Comparison of ENCODE assay signal across 31 cellular contexts in genomic region chr1:110438883-110439282, GRCh38. TPM values are rescaled to one million over a fixed set of nuclear protein-coding genes. Genes with fewer than 3 reads are reported as not detected.
"Had no signal": no experiment of that assay in that cellular context is flagged by ENCODE, and none has a peak within 500 bp of the region (broad histone marks: within the 10 kb centered on the region; RNA-seq: fewer than 3 reads in every experiment).

No MANE protein-coding gene starts in this region.

- H3K9ac ChIP-seq: neural progenitor cell, parathyroid adenoma had no signal

- FAIRE-seq: islet of Langerhans, small intestine, TTC549 had no signal

- H3K4me1 ChIP-seq: parathyroid adenoma, psoas muscle, sigmoid colon, suprapubic skin had no signal

- H3K36me3 ChIP-seq: esophagus squamous epithelium, heart left ventricle, left ventricle myocardium inferior, neural progenitor cell, sigmoid colon, suprapubic skin, tibial artery, upper lobe of right lung had no signal

- ATAC-seq: activated naive CD4-positive, alpha-beta T cell treated with anti-CD3 and anti-CD28 coated beads, Interleukin-2, amount 50 U/mL, for 72 hours; activated T-cell treated with anti-CD3 and anti-CD28 coated beads, Interleukin-2, amount 50 U/mL, for 4 hours; heart left ventricle; naive thymus-derived CD4-positive, alpha-beta T cell; psoas muscle; stimulated activated naive B cell treated with anti-CD40 and anti-IgM and Interleukin-4, amounts not matched to agents 10 μg/mL and 1 μg/mL and 100 μg/mL, for 72 hours; upper lobe of right lung; WTC11 had no signal

- H3K79me2 ChIP-seq: parathyroid adenoma had no signal

- H3K27ac ChIP-seq: epithelial cell of prostate, esophagus squamous epithelium, heart left ventricle, left ventricle myocardium inferior, neural progenitor cell, parathyroid adenoma, psoas muscle, sigmoid colon, suprapubic skin, tibial artery, upper lobe of right lung had no signal

- H3K4me2 ChIP-seq: neural progenitor cell had no signal

- H2AFZ ChIP-seq: neural progenitor cell, parathyroid adenoma had no signal

- H3K27me3 ChIP-seq: esophagus squamous epithelium, heart left ventricle, neural progenitor cell, sigmoid colon, suprapubic skin, tibial artery, upper lobe of right lung had no signal

- H3K4me3 ChIP-seq: esophagus squamous epithelium, heart left ventricle, left ventricle myocardium inferior, lung, neural progenitor cell, psoas muscle, sigmoid colon, suprapubic skin, tibial artery, upper lobe of right lung had no signal

- DNase-seq: activated CD4-positive, alpha-beta memory T cell treated with anti-CD3 and anti-CD28 coated beads, Interleukin-2, amount 10 ng/mL, durations not matched to agents 7 days and 5 days; activated CD4-positive, alpha-beta T cell treated with anti-CD3 and anti-CD28 coated beads for 1 hour; activated CD4-positive, alpha-beta T cell treated with anti-CD3 and anti-CD28 coated beads, Interleukin-2, amount 10 ng/mL, durations not matched to agents 7 days and 5 days; activated naive CD4-positive, alpha-beta T cell; activated T-cell treated with anti-CD3 and anti-CD28 coated beads, Interleukin-2, amount 50 U/mL, for 4 hours; anterior cingulate cortex; effector CD4-positive, alpha-beta T cell; esophagus squamous epithelium; heart left ventricle; left ventricle myocardium inferior; midbrain; naive thymus-derived CD4-positive, alpha-beta T cell; occipital lobe; psoas muscle; small intestine; stimulated activated CD4-positive, alpha-beta T cell treated with anti-CD3 and anti-CD28 coated beads, Interleukin-1b, Interleukin-23, amount 100 ng/mL, for 48 hours; stimulated activated naive B cell treated with anti-CD40 and anti-IgM and Interleukin-4, amounts not matched to agents 10 μg/mL and 1 μg/mL and 100 μg/mL, for 72 hours; T-helper 1 cell; tibial artery; upper lobe of right lung had no signal

- H3K9me3 ChIP-seq: esophagus squamous epithelium, heart left ventricle, left ventricle myocardium inferior, psoas muscle, sigmoid colon, suprapubic skin, tibial artery, upper lobe of right lung had no signal

RNA-seq across cellular contexts. Expression of gene PROK1, which starts 12.1 kb away (rescaled TPM):
- total RNA-seq: activated CD4-positive, alpha-beta memory T cell treated with anti-CD3 and anti-CD28 coated beads, Interleukin-2, amount 10 ng/mL, durations not matched to agents 7 days and 5 days; activated CD4-positive, alpha-beta T cell treated with anti-CD3 and anti-CD28 coated beads, Interleukin-2, amount 10 ng/mL, durations not matched to agents 7 days and 5 days; activated naive CD4-positive, alpha-beta T cell treated with anti-CD3 and anti-CD28 coated beads, Interleukin-2, amount 50 U/mL, for 72 hours; activated T-cell treated with anti-CD3 and anti-CD28 coated beads, Interleukin-2, amount 50 U/mL, for 4 hours; bronchial epithelial cell; left ventricle myocardium inferior; lung; naive thymus-derived CD4-positive, alpha-beta T cell; occipital lobe; WTC11 had no signal
- polyA plus RNA-seq: naive thymus-derived CD4-positive, alpha-beta T cell had no signal
